ENCODE assay signal across 8 cellular contexts in genomic region chr6:31730631-31731086, GRCh38. TPM values are rescaled to one million over a fixed set of nuclear protein-coding genes. Genes with fewer than 3 reads are reported as not detected.
DNase-seq lines count a peak whose midpoint lies in the region.

No MANE protein-coding gene starts in this region.

- H3K36me3 Mint-ChIP-seq in T-helper 2 cell treated with Interferon-gamma antibody and Interleukin-4, amounts not matched to agents 5 μg/mL and 100 μg/mL, for 36 hours (ENCODE audit: low read depth), result peaks cover 68% of the 10 kb centered on the region
- peaks cover 67% of the 10 kb centered on the region for H3K36me3 Mint-ChIP-seq in activated T-helper 2 cell treated with anti-CD3 and anti-CD28 coated beads, Interferon-gamma antibody, Interleukin-2, Interleukin-4, amounts not matched to agents 10 μg/mL and 5 μg/mL and 100 μg/mL, durations not matched to agents 14 hours and 24 hours and 36 hours (ENCODE audit: low read depth)

- intact Hi-C loops in activated T-helper 2 cell treated with anti-CD3 and anti-CD28 coated beads, Interferon-gamma antibody, Interleukin-2, Interleukin-4, amounts not matched to agents 10 μg/mL and 5 μg/mL and 100 μg/mL, durations not matched to agents 14 hours and 24 hours and 36 hours (cut with micrococcal nuclease), result loop anchor here (1.0 to 2.0 kb wide), 2 partner anchors 8 to 40 kb away; no protein-coding TSS in a partner anchor

- DNase-seq in T-helper 2 cell treated with Interferon-gamma antibody and Interleukin-4, amounts not matched to agents 5 μg/mL and 100 μg/mL, for 36 hours (ENCODE audit: low spot score), result no peak
- no peak for DNase-seq in T-helper 2 cell
- DNase-seq in activated T-helper 2 cell treated with anti-CD3 and anti-CD28 coated beads, Interferon-gamma antibody, Interleukin-2, Interleukin-4, amounts not matched to agents 10 μg/mL and 5 μg/mL and 100 μg/mL, durations not matched to agents 14 hours and 24 hours and 36 hours (ENCODE audit: low spot score), result no peak
- no peak for DNase-seq in AG20443 (ENCODE audit: low spot score)
- DNase-seq in stimulated activated CD4-positive, alpha-beta T cell treated with anti-CD3 and anti-CD28 coated beads, Interleukin-1b, Interleukin-23, amount 100 ng/mL, for 48 hours, result no peak
- DNase-seq in stimulated activated CD4-positive, alpha-beta T cell treated with anti-CD3 and anti-CD28 coated beads, Interleukin-12 subunit alpha, Interleukin-12 subunit beta, amount 100 ng/mL, for 4 hours, result no peak

- H3K27ac ChIP-seq in layer of hippocampus (ENCODE audit: low read depth, low read length) (peak overlapping the region; percentile 94), stomach smooth muscle (ENCODE audit: low read length) (peak overlapping the region; percentile 93)

- peak overlapping the region in 1 of 2 donors; percentile 87 for H3K9ac ChIP-seq in stomach smooth muscle (ENCODE audit: low read length in 2 of 2)

- H3K4me1 Mint-ChIP-seq in T-helper 2 cell treated with Interferon-gamma antibody and Interleukin-4, amounts not matched to agents 5 μg/mL and 100 μg/mL, for 36 hours (ENCODE audit: low read depth), result peaks cover 51% of the 10 kb centered on the region
- peaks cover 56% of the 10 kb centered on the region for H3K4me1 Mint-ChIP-seq in activated T-helper 2 cell treated with anti-CD3 and anti-CD28 coated beads, Interferon-gamma antibody, Interleukin-2, Interleukin-4, amounts not matched to agents 10 μg/mL and 5 μg/mL and 100 μg/mL, durations not matched to agents 14 hours and 24 hours and 36 hours (ENCODE audit: low read depth)

- H3K27me3 ChIP-seq in layer of hippocampus (ENCODE audit: control insufficient read depth, insufficient read depth, low read length) (no peaks in the 10 kb centered on the region), stomach smooth muscle (ENCODE audit: control insufficient read depth in 1 of 2, insufficient read depth in 2 of 2, low read length in 2 of 2) (no peaks in the 10 kb centered on the region)

- no peaks in the 10 kb centered on the region for H3K27me3 Mint-ChIP-seq in T-helper 2 cell treated with Interferon-gamma antibody and Interleukin-4, amounts not matched to agents 5 μg/mL and 100 μg/mL, for 36 hours (ENCODE audit: low read depth)
- no peaks in the 10 kb centered on the region for H3K27me3 Mint-ChIP-seq in activated T-helper 2 cell treated with anti-CD3 and anti-CD28 coated beads, Interferon-gamma antibody, Interleukin-2, Interleukin-4, amounts not matched to agents 10 μg/mL and 5 μg/mL and 100 μg/mL, durations not matched to agents 14 hours and 24 hours and 36 hours (ENCODE audit: low read depth)

- peak overlapping the region; percentile 94 for H3K4me3 Mint-ChIP-seq in T-helper 2 cell treated with Interferon-gamma antibody and Interleukin-4, amounts not matched to agents 5 μg/mL and 100 μg/mL, for 36 hours
- H3K4me3 Mint-ChIP-seq in activated T-helper 2 cell treated with anti-CD3 and anti-CD28 coated beads, Interferon-gamma antibody, Interleukin-2, Interleukin-4, amounts not matched to agents 10 μg/mL and 5 μg/mL and 100 μg/mL, durations not matched to agents 14 hours and 24 hours and 36 hours (ENCODE audit: low read depth), result peak overlapping the region; percentile 85

- H3K27ac Mint-ChIP-seq in T-helper 2 cell treated with Interferon-gamma antibody and Interleukin-4, amounts not matched to agents 5 μg/mL and 100 μg/mL, for 36 hours, result no peak overlapping the region
- peak overlapping the region; percentile 6 for H3K27ac Mint-ChIP-seq in activated T-helper 2 cell treated with anti-CD3 and anti-CD28 coated beads, Interferon-gamma antibody, Interleukin-2, Interleukin-4, amounts not matched to agents 10 μg/mL and 5 μg/mL and 100 μg/mL, durations not matched to agents 14 hours and 24 hours and 36 hours

- peak overlapping the region; percentile 93 for H3K4me3 ChIP-seq in stomach smooth muscle (ENCODE audit: low read length in 2 of 2)

- H3K4me1 ChIP-seq in stomach smooth muscle (ENCODE audit: control insufficient read depth, insufficient read depth, low read length), result peaks cover 44% of the 10 kb centered on the region

- peaks cover 29 to 37% of the 10 kb centered on the region in 2 donors for H3K36me3 ChIP-seq in stomach smooth muscle (ENCODE audit: control insufficient read depth in 2 of 2, insufficient read depth in 2 of 2, low read length in 2 of 2)

- H3K9me3 ChIP-seq in stomach smooth muscle (ENCODE audit: control insufficient read depth in 2 of 2, low read length in 2 of 2), result no peaks in the 10 kb centered on the region

- H3K9me3 Mint-ChIP-seq in T-helper 2 cell treated with Interferon-gamma antibody and Interleukin-4, amounts not matched to agents 5 μg/mL and 100 μg/mL, for 36 hours, result no peaks in the 10 kb centered on the region
- no peaks in the 10 kb centered on the region for H3K9me3 Mint-ChIP-seq in activated T-helper 2 cell treated with anti-CD3 and anti-CD28 coated beads, Interferon-gamma antibody, Interleukin-2, Interleukin-4, amounts not matched to agents 10 μg/mL and 5 μg/mL and 100 μg/mL, durations not matched to agents 14 hours and 24 hours and 36 hours

RNA-seq across cellular contexts. Expression of gene DDAH2, which starts 1.6 kb away (rescaled TPM):
- 5.8 and 7.7 TPM in 2 replicates for total RNA-seq in activated T-helper 2 cell treated with anti-CD3 and anti-CD28 coated beads, Interferon-gamma antibody, Interleukin-2, Interleukin-4, amounts not matched to agents 10 μg/mL and 5 μg/mL and 100 μg/mL, durations not matched to agents 14 hours and 24 hours and 36 hours

RNA-seq across cellular contexts. Expression of gene CLIC1, which starts 5.7 kb away (rescaled TPM):
- 412 and 423 TPM in 2 replicates for total RNA-seq in activated T-helper 2 cell treated with anti-CD3 and anti-CD28 coated beads, Interferon-gamma antibody, Interleukin-2, Interleukin-4, amounts not matched to agents 10 μg/mL and 5 μg/mL and 100 μg/mL, durations not matched to agents 14 hours and 24 hours and 36 hours

RNA-seq across cellular contexts. Expression of gene MPIG6B, which starts 7.5 kb away (rescaled TPM):
- total RNA-seq in activated T-helper 2 cell treated with anti-CD3 and anti-CD28 coated beads, Interferon-gamma antibody, Interleukin-2, Interleukin-4, amounts not matched to agents 10 μg/mL and 5 μg/mL and 100 μg/mL, durations not matched to agents 14 hours and 24 hours and 36 hours, result not detected in 2 replicates

RNA-seq across cellular contexts. Expression of gene LY6G6C, which starts 9.1 kb away (rescaled TPM):
- not detected in 2 replicates for total RNA-seq in activated T-helper 2 cell treated with anti-CD3 and anti-CD28 coated beads, Interferon-gamma antibody, Interleukin-2, Interleukin-4, amounts not matched to agents 10 μg/mL and 5 μg/mL and 100 μg/mL, durations not matched to agents 14 hours and 24 hours and 36 hours

RNA-seq across cellular contexts. Expression of gene MSH5, which starts 9.1 kb away (rescaled TPM):
- 82.8 and 93.3 TPM in 2 replicates for total RNA-seq in activated T-helper 2 cell treated with anti-CD3 and anti-CD28 coated beads, Interferon-gamma antibody, Interleukin-2, Interleukin-4, amounts not matched to agents 10 μg/mL and 5 μg/mL and 100 μg/mL, durations not matched to agents 14 hours and 24 hours and 36 hours
